In genomic region chr19:2767688-2768087, GRCh38 we compare ENCODE assay signal across 34 cellular contexts. TPM values are rescaled to one million over a fixed set of nuclear protein-coding genes. Genes with fewer than 3 reads are reported as not detected.
"Had no signal": no experiment of that assay in that cellular context is flagged by ENCODE, and none has a peak within 500 bp of the region (broad histone marks: within the 10 kb centered on the region; RNA-seq: fewer than 3 reads in every experiment).

No MANE protein-coding gene starts in this region.

- H3K27me3 Mint-ChIP-seq: activated B cell treated with CpG ODN at 0.5 μM for 24 hours; activated CD4-positive, alpha-beta memory T cell treated with anti-CD3 and anti-CD28 coated beads for 36 hours; T-cell; T-helper 17 cell had no signal

- H3K4me2 ChIP-seq: KMS-11 had no signal

- H3K9me3 ChIP-seq: Peyer's patch had no signal

- H3K4me3 ChIP-seq: Peyer's patch had no signal

- H3K36me3 Mint-ChIP-seq: activated naive CD4-positive, alpha-beta T cell treated with anti-CD3 and anti-CD28 coated beads, Interleukin-2, amount 50 U/mL, for 72 hours had no signal

- ATAC-seq: activated naive CD4-positive, alpha-beta T cell treated with anti-CD3 and anti-CD28 coated beads, Interleukin-2, amount 50 U/mL, for 72 hours; activated T-cell treated with anti-CD3 and anti-CD28 coated beads, Interleukin-2, amount 50 U/mL, for 4 hours; PC-3; SK-N-SH treated with all-trans-retinoic acid at 6 μM for 48 hours; T-cell; T-helper 17 cell had no signal

- H3K27ac Mint-ChIP-seq: activated B cell treated with CpG ODN at 0.5 μM for 24 hours; activated CD4-positive, alpha-beta memory T cell treated with anti-CD3 and anti-CD28 coated beads for 36 hours; activated naive CD4-positive, alpha-beta T cell treated with anti-CD3 and anti-CD28 coated beads for 36 hours; activated naive CD4-positive, alpha-beta T cell treated with anti-CD3 and anti-CD28 coated beads, Interleukin-2, amount 50 U/mL, for 72 hours; activated T-helper 1 cell treated with anti-CD3 and anti-CD28 coated beads, Interleukin-12 subunit alpha, Interleukin-12 subunit beta, Interleukin-2, Interleukin-4 antibody, amounts not matched to agents 30 ng/mL and 10 ng/mL and 1 ng/mL, durations not matched to agents 14 hours and 24 hours and 36 hours; T-cell; T-helper 17 cell had no signal

- DNase-seq: activated B cell treated with CpG ODN at 0.5 μM for 24 hours; activated CD4-positive, alpha-beta memory T cell treated with anti-CD3 and anti-CD28 coated beads for 36 hours; activated CD4-positive, alpha-beta T cell treated with anti-CD3 and anti-CD28 coated beads for 4 hours; activated CD4-positive, alpha-beta T cell treated with anti-CD3 and anti-CD28 coated beads, Interleukin-2, amount 50 U/mL, for 1 hour; activated CD4-positive, CD25-positive, alpha-beta regulatory T cell treated with anti-CD3 and anti-CD28 coated beads, Interleukin-2, amount 50 U/mL, for 72 hours; activated CD8-positive, alpha-beta memory T cell treated with anti-CD3 and anti-CD28 coated beads, Interleukin-2, amount 50 U/mL, for 4 hours; activated gamma-delta T cell treated with Interleukin-2 at 50 U/mL for 16 hours; activated naive CD4-positive, alpha-beta T cell treated with anti-CD3 and anti-CD28 coated beads for 36 hours; activated T-cell treated with anti-CD3 and anti-CD28 coated beads for 4 hours; activated T-cell treated with anti-CD3 and anti-CD28 coated beads, Interleukin-2, amount 50 U/mL, for 4 hours; amniotic stem cell; aorta; NCI-H1092 treated with DMSO at 0.1 percent for 48 hours; NCI-H1417; NCI-H146; NCI-H187; NCI-H2029 treated with DMSO at 0.1 percent for 48 hours; NCI-H2107; NCI-H2171; NCI-H510A; NCI-H526; NCI-H748 treated with DMSO at 0.1 percent for 48 hours; NK-92 treated with Interleukin-12 subunit alpha and Interleukin-12 subunit beta, amount 100 ng/mL, for 24 hours; PC-3; RPMI8226; SIG-M5; T-cell; T-helper 17 cell had no signal

- H3K4me3 Mint-ChIP-seq: activated B cell treated with CpG ODN at 0.5 μM for 24 hours; activated CD4-positive, alpha-beta memory T cell treated with anti-CD3 and anti-CD28 coated beads for 36 hours; activated naive CD4-positive, alpha-beta T cell treated with anti-CD3 and anti-CD28 coated beads for 36 hours; activated T-cell treated with anti-CD3 and anti-CD28 coated beads, Interleukin-2, amount 50 U/mL, for 4 hours; activated T-helper 1 cell treated with anti-CD3 and anti-CD28 coated beads, Interleukin-12 subunit alpha, Interleukin-12 subunit beta, Interleukin-2, Interleukin-4 antibody, amounts not matched to agents 30 ng/mL and 10 ng/mL and 1 ng/mL, durations not matched to agents 14 hours and 24 hours and 36 hours; T-cell; T-helper 17 cell had no signal

- H3K9me3 Mint-ChIP-seq: activated B cell treated with CpG ODN at 0.5 μM for 24 hours; activated CD4-positive, alpha-beta memory T cell treated with anti-CD3 and anti-CD28 coated beads for 36 hours; activated naive CD4-positive, alpha-beta T cell treated with anti-CD3 and anti-CD28 coated beads for 36 hours; activated naive CD4-positive, alpha-beta T cell treated with anti-CD3 and anti-CD28 coated beads, Interleukin-2, amount 50 U/mL, for 72 hours; activated T-cell treated with anti-CD3 and anti-CD28 coated beads, Interleukin-2, amount 50 U/mL, for 4 hours; activated T-helper 1 cell treated with anti-CD3 and anti-CD28 coated beads, Interleukin-12 subunit alpha, Interleukin-12 subunit beta, Interleukin-2, Interleukin-4 antibody, amounts not matched to agents 30 ng/mL and 10 ng/mL and 1 ng/mL, durations not matched to agents 14 hours and 24 hours and 36 hours; T-cell had no signal

- H3K27ac ChIP-seq: KMS-11, Peyer's patch, VCaP had no signal

- H3K27me3 ChIP-seq: Peyer's patch had no signal

- H3K9ac ChIP-seq: KMS-11 had no signal

RNA-seq across cellular contexts. Expression of gene DIRAS1, which starts 46.5 kb away (rescaled TPM):
- total RNA-seq: activated T-helper 1 cell treated with anti-CD3 and anti-CD28 coated beads, Interleukin-12 subunit alpha, Interleukin-12 subunit beta, Interleukin-2, Interleukin-4 antibody, amounts not matched to agents 30 ng/mL and 10 ng/mL and 1 ng/mL, durations not matched to agents 14 hours and 24 hours and 36 hours had no signal
